In genomic region chr3:38793721-38794120, GRCh38 we compare ENCODE assay signal across 30 cellular contexts. TPM values are rescaled to one million over a fixed set of nuclear protein-coding genes. Genes with fewer than 3 reads are reported as not detected.
"Had no signal": no experiment of that assay in that cellular context is flagged by ENCODE, and none has a peak within 500 bp of the region (broad histone marks: within the 10 kb centered on the region; RNA-seq: fewer than 3 reads in every experiment).

No MANE protein-coding gene starts in this region.

- H3K9me3 ChIP-seq: stomach, suprapubic skin, testis, thoracic aorta, thyroid gland, tibial artery, tibial nerve, transverse colon, upper lobe of left lung, upper lobe of right lung, uterus, vagina had no signal

- H3K4me3 ChIP-seq: stomach, suprapubic skin, testis, thoracic aorta, thyroid gland, tibial artery, tibial nerve, transverse colon, upper lobe of left lung, upper lobe of right lung, uterus, vagina had no signal

- H3K4me1 ChIP-seq: stomach, suprapubic skin, testis, thyroid gland, tibial artery, tibial nerve, transverse colon, upper lobe of left lung, upper lobe of right lung, uterus, vagina had no signal

- H3K27ac ChIP-seq: stomach, suprapubic skin, testis, thoracic aorta, thyroid gland, tibial artery, tibial nerve, transverse colon, upper lobe of left lung, upper lobe of right lung, uterus, vagina had no signal

- H3K27me3 ChIP-seq: stomach, testis, thyroid gland, tibial artery, tibial nerve, upper lobe of left lung, uterus, vagina had no signal

- DNase-seq: stimulated activated CD4-positive, alpha-beta T cell treated with anti-CD3 and anti-CD28 coated beads, Interleukin-2, amount 100 ng/mL, for 48 hours; stimulated activated CD4-positive, alpha-beta T cell treated with anti-CD3 and anti-CD28 coated beads, Interleukin-4, amount 100 ng/mL, for 1 hour; stimulated activated CD4-positive, alpha-beta T cell treated with anti-CD3 and anti-CD28 coated beads, Interleukin-4, amount 100 ng/mL, for 24 hours; stimulated activated CD4-positive, alpha-beta T cell treated with anti-CD3 and anti-CD28 coated beads, Interleukin-4, amount 100 ng/mL, for 4 hours; stimulated activated CD8-positive, alpha-beta memory T cell treated with anti-CD3 and anti-CD28 coated beads, Interleukin-4, amount 100 ng/mL, for 48 hours; stimulated activated naive B cell treated with anti-CD40 and anti-IgM and Interleukin-4, amounts not matched to agents 10 μg/mL and 1 μg/mL and 100 μg/mL, for 72 hours; stimulated activated naive CD4-positive, alpha-beta T cell; stimulated activated naive CD4-positive, alpha-beta T cell treated with Interleukin-2 at 50 U/mL for 16 hours; stimulated activated naive CD8-positive, alpha-beta T cell treated with anti-CD3 and anti-CD28 coated beads, Interleukin-15, amount 100 ng/mL, for 72 hours; stimulated activated naive CD8-positive, alpha-beta T cell treated with anti-CD3 and anti-CD28 coated beads, Interleukin-15, Interleukin-2, amounts not matched to agents 100 U/mL and 50 U/mL, for 24 hours; stomach; substantia nigra; testis; thyroid gland; tibial artery; transverse colon; trophoblast cell; upper lobe of left lung; upper lobe of right lung; uterus had no signal

- H3K36me3 ChIP-seq: stomach, suprapubic skin, thoracic aorta, thyroid gland, tibial artery, tibial nerve, transverse colon, upper lobe of left lung, upper lobe of right lung, uterus, vagina had no signal

- ATAC-seq: stimulated activated effector memory CD8-positive, alpha-beta T cell treated with anti-CD3 and anti-CD28 coated beads, Interleukin-12 subunit alpha, Interleukin-12 subunit beta, amount 100 ng/mL, for 72 hours; stimulated activated memory B cell treated with anti-CD40 and anti-IgM and Interleukin-4, amounts not matched to agents 10 μg/mL and 1 μg/mL and 100 μg/mL, for 72 hours; stimulated activated naive B cell treated with anti-CD40 and anti-IgM and Interleukin-4, amounts not matched to agents 10 μg/mL and 1 μg/mL and 100 μg/mL, for 72 hours; stimulated activated naive CD8-positive, alpha-beta T cell treated with anti-CD3 and anti-CD28 coated beads, Interleukin-15, amount 100 ng/mL, for 72 hours; stimulated activated naive CD8-positive, alpha-beta T cell treated with anti-CD3 and anti-CD28 coated beads, Interleukin-15, Interleukin-2, amounts not matched to agents 100 U/mL and 50 U/mL, for 24 hours; upper lobe of right lung had no signal

RNA-seq across cellular contexts. Expression of gene SCN10A, which starts 22.3 kb away (rescaled TPM):
- total RNA-seq: stomach, subcutaneous adipose tissue, suprapubic skin, temporal lobe, thoracic aorta, thyroid gland, tibial nerve, transverse colon, upper lobe of left lung, upper lobe of right lung, ureter, urinary bladder, uterus, vagina had no signal
